ENCODE assay signal across 24 cellular contexts in the genomic region with DNA sequence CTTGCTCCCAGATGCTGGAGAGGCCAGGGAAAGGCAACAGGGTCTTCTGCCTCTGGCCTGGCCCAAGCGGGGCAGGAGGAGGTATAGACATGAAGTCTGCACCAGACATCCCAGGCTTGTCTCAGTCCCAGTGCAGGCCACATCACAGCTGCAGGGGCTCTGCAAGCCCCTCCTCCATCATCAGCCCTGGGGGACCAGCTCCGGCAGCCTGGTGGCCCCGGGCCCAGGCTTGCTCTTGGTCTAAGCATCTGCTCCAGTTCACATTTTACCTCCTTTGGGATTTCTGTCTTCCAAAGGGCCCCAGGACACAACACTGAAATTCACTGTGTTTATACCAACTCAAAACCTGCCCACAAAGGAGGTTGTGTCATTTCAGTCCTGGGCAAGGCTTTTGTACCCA.
"Had no signal": no experiment of that assay in that cellular context is flagged by ENCODE, and none has a peak within 500 bp of the region (broad histone marks: within the 10 kb centered on the region; RNA-seq: fewer than 3 reads in every experiment).

No MANE protein-coding gene starts in this region.

- H3K27ac ChIP-seq: heart left ventricle, hepatocyte, lower lobe of right lung, neutrophil, ovary, skin epidermis, suprapubic skin, thoracic aorta, tibial artery, upper lobe of right lung had no signal

- H3K9me3 ChIP-seq: heart left ventricle, lower lobe of right lung, neutrophil, ovary, suprapubic skin, thoracic aorta, tibial artery, upper lobe of right lung had no signal

- H3K4me3 ChIP-seq: heart left ventricle, hepatocyte, lower lobe of right lung, ovary, skin epidermis, suprapubic skin, thoracic aorta, tibial artery, upper lobe of right lung had no signal

- H3K79me2 ChIP-seq: hepatocyte had no signal

- H3K4me2 ChIP-seq: hepatocyte had no signal

- H2AFZ ChIP-seq: hepatocyte had no signal

- H3K4me1 ChIP-seq: heart left ventricle, lower lobe of right lung, suprapubic skin, tibial artery, upper lobe of right lung had no signal

- H3K27me3 ChIP-seq: hepatocyte, neutrophil, ovary, suprapubic skin, tibial artery had no signal

- ATAC-seq: lower lobe of right lung; naive thymus-derived CD8-positive, alpha-beta T cell; sciatic nerve; stimulated activated effector memory CD8-positive, alpha-beta T cell treated with anti-CD3 and anti-CD28 coated beads, Interleukin-12 subunit alpha, Interleukin-12 subunit beta, amount 100 ng/mL, for 72 hours; upper lobe of right lung had no signal

- DNase-seq: heart left ventricle; islet precursor cell; lower lobe of right lung; mammary epithelial cell; mesenchymal stem cell; naive thymus-derived CD8-positive, alpha-beta T cell; occipital lobe; ovary; right cardiac atrium; stimulated activated CD4-positive, alpha-beta T cell treated with anti-CD3 and anti-CD28 coated beads, Interleukin-12 subunit alpha, Interleukin-12 subunit beta, amount 100 ng/mL, for 4 hours; stimulated activated CD4-positive, alpha-beta T cell treated with anti-CD3 and anti-CD28 coated beads, Interleukin-15, amount 100 ng/mL, for 24 hours; stimulated activated CD4-positive, alpha-beta T cell treated with anti-CD3 and anti-CD28 coated beads, Interleukin-2, amount 100 ng/mL, for 24 hours; stimulated activated CD4-positive, alpha-beta T cell treated with anti-CD3 and anti-CD28 coated beads, Interleukin-4, amount 100 ng/mL, for 1 hour; stimulated activated naive CD4-positive, alpha-beta T cell; tibial artery; trophoblast cell; upper lobe of right lung had no signal

- H3K36me3 ChIP-seq: heart left ventricle, lower lobe of right lung, neutrophil, ovary, suprapubic skin, thoracic aorta, tibial artery, upper lobe of right lung had no signal
